Comparison of ENCODE assay signal across 22 cellular contexts in genomic region chr12:105368047-105368646, GRCh38. TPM values are rescaled to one million over a fixed set of nuclear protein-coding genes. Genes with fewer than 3 reads are reported as not detected.
DNase-seq lines count a peak whose midpoint lies in the region; ATAC-seq and TF ChIP-seq lines count a peak whose summit lies in the region.
"Had no signal": no experiment of that assay in that cellular context is flagged by ENCODE, and none has a peak within 500 bp of the region (broad histone marks: within the 10 kb centered on the region; RNA-seq: fewer than 3 reads in every experiment).

No MANE protein-coding gene starts in this region.

- peaks cover 6% of the 10 kb centered on the region for H3K36me3 Mint-ChIP-seq in natural killer cell
- peaks cover 11% of the 10 kb centered on the region for H3K36me3 Mint-ChIP-seq in natural killer cell treated with Interleukin-12 subunit alpha and Interleukin-12 subunit beta and Interleukin-15 and Interleukin-18, amount 100 ng/mL, for 72 hours
- H3K36me3 Mint-ChIP-seq in activated T-helper 2 cell treated with anti-CD3 and anti-CD28 coated beads, Interferon-gamma antibody, Interleukin-2, Interleukin-4, amounts not matched to agents 10 μg/mL and 5 μg/mL and 100 μg/mL, durations not matched to agents 14 hours and 24 hours and 36 hours (ENCODE audit: low read depth) = peaks cover 58% of the 10 kb centered on the region
- H3K36me3 Mint-ChIP-seq: IgD-negative memory B cell had no signal

- H3K27ac Mint-ChIP-seq in natural killer cell = peak overlapping the region; percentile 10 to 13
- no peak overlapping the region for H3K27ac Mint-ChIP-seq in natural killer cell treated with Interleukin-12 subunit alpha and Interleukin-12 subunit beta and Interleukin-15 and Interleukin-18, amount 100 ng/mL, for 72 hours
- H3K27ac Mint-ChIP-seq in activated T-helper 2 cell treated with anti-CD3 and anti-CD28 coated beads, Interferon-gamma antibody, Interleukin-2, Interleukin-4, amounts not matched to agents 10 μg/mL and 5 μg/mL and 100 μg/mL, durations not matched to agents 14 hours and 24 hours and 36 hours = peak overlapping the region; percentile 8
- H3K27ac Mint-ChIP-seq: IgD-negative memory B cell had no signal

- H3K27ac ChIP-seq in osteoblast (ENCODE audit: low read depth, low read length) = peak overlapping the region; percentile 21
- H3K27ac ChIP-seq: 22Rv1, C4-2B, SJSA1 had no signal

- H3K36me3 ChIP-seq in osteoblast (ENCODE audit: insufficient read depth, low read length) = peaks cover 28% of the 10 kb centered on the region

- H3K27me3 Mint-ChIP-seq in natural killer cell (ENCODE audit: low read depth in 2 of 2) = no peaks in the 10 kb centered on the region
- no peaks in the 10 kb centered on the region for H3K27me3 Mint-ChIP-seq in natural killer cell treated with Interleukin-12 subunit alpha and Interleukin-12 subunit beta and Interleukin-15 and Interleukin-18, amount 100 ng/mL, for 72 hours
- no peaks in the 10 kb centered on the region for H3K27me3 Mint-ChIP-seq in activated T-helper 2 cell treated with anti-CD3 and anti-CD28 coated beads, Interferon-gamma antibody, Interleukin-2, Interleukin-4, amounts not matched to agents 10 μg/mL and 5 μg/mL and 100 μg/mL, durations not matched to agents 14 hours and 24 hours and 36 hours (ENCODE audit: low read depth)
- H3K27me3 Mint-ChIP-seq: CD8-positive, alpha-beta memory T cell; IgD-negative memory B cell had no signal

- H3K79me2 ChIP-seq in osteoblast (ENCODE audit: insufficient read depth, low read length) = peaks cover 29% of the 10 kb centered on the region

- peaks cover under 1% of the 10 kb centered on the region for H4K20me1 ChIP-seq in osteoblast (ENCODE audit: insufficient read depth, low read length)

- no peak for DNase-seq in natural killer cell
- DNase-seq in natural killer cell treated with Interleukin-12 subunit alpha and Interleukin-12 subunit beta and Interleukin-15 and Interleukin-18, amount 100 ng/mL, for 72 hours (ENCODE audit: low spot score) = no peak
- no peak for DNase-seq in activated T-helper 2 cell treated with anti-CD3 and anti-CD28 coated beads, Interferon-gamma antibody, Interleukin-2, Interleukin-4, amounts not matched to agents 10 μg/mL and 5 μg/mL and 100 μg/mL, durations not matched to agents 14 hours and 24 hours and 36 hours (ENCODE audit: low spot score)
- DNase-seq in osteoblast (ENCODE audit: insufficient read length, low spot score, missing footprints) = no peak
- no peak for DNase-seq in NCI-H1105 treated with DMSO at 0.1 percent for 48 hours (lab: John Stamatoyannopoulos, UW)
- DNase-seq in activated naive CD4-positive, alpha-beta T cell treated with Interleukin-2 at 50 U/mL for 16 hours = no peak
- no peak for DNase-seq in NCI-H1092 (lab: John Stamatoyannopoulos, UW)
- DNase-seq: ACHN; CD8-positive, alpha-beta memory T cell; GDM1; Kasumi-1; NCI-H1417 treated with DMSO at 0.1 percent for 48 hours; NCI-H187 treated with DMSO at 0.1 percent for 48 hours; NCI-H2107; NCI-H446 treated with DMSO at 0.1 percent for 48 hours; NCI-H526 treated with DMSO at 0.1 percent for 48 hours had no signal

- H3K9me3 Mint-ChIP-seq in natural killer cell = no peaks in the 10 kb centered on the region
- no peaks in the 10 kb centered on the region for H3K9me3 Mint-ChIP-seq in natural killer cell treated with Interleukin-12 subunit alpha and Interleukin-12 subunit beta and Interleukin-15 and Interleukin-18, amount 100 ng/mL, for 72 hours
- no peaks in the 10 kb centered on the region for H3K9me3 Mint-ChIP-seq in activated T-helper 2 cell treated with anti-CD3 and anti-CD28 coated beads, Interferon-gamma antibody, Interleukin-2, Interleukin-4, amounts not matched to agents 10 μg/mL and 5 μg/mL and 100 μg/mL, durations not matched to agents 14 hours and 24 hours and 36 hours
- H3K9me3 Mint-ChIP-seq: CD8-positive, alpha-beta memory T cell; IgD-negative memory B cell had no signal

- intact Hi-C loops in natural killer cell (cut with micrococcal nuclease) = no loop called here
- intact Hi-C loops in activated T-helper 2 cell treated with anti-CD3 and anti-CD28 coated beads, Interferon-gamma antibody, Interleukin-2, Interleukin-4, amounts not matched to agents 10 μg/mL and 5 μg/mL and 100 μg/mL, durations not matched to agents 14 hours and 24 hours and 36 hours (cut with micrococcal nuclease) = no loop called here

- H2AFZ ChIP-seq in osteoblast (ENCODE audit: low read length) = no peak overlapping the region

- TF ChIP-seq CTCF in natural killer cell (IDR thresholded peaks at IDR 0.05) = no peak
- no peak for TF ChIP-seq CTCF in osteoblast (IDR thresholded peaks at IDR 0.05; ENCODE audit: extremely low read depth, low read depth, low read length)

- H3K4me1 Mint-ChIP-seq in natural killer cell = peaks cover 28 to 48% of the 10 kb centered on the region in 2 donors
- H3K4me1 Mint-ChIP-seq in natural killer cell treated with Interleukin-12 subunit alpha and Interleukin-12 subunit beta and Interleukin-15 and Interleukin-18, amount 100 ng/mL, for 72 hours (ENCODE audit: low read depth in 2 of 2) = peaks cover 5 to 7% of the 10 kb centered on the region in 2 donors
- peaks cover 38% of the 10 kb centered on the region for H3K4me1 Mint-ChIP-seq in activated T-helper 2 cell treated with anti-CD3 and anti-CD28 coated beads, Interferon-gamma antibody, Interleukin-2, Interleukin-4, amounts not matched to agents 10 μg/mL and 5 μg/mL and 100 μg/mL, durations not matched to agents 14 hours and 24 hours and 36 hours (ENCODE audit: low read depth)

- H3K9me3 ChIP-seq in osteoblast (ENCODE audit: low read depth, low read length) = no peaks in the 10 kb centered on the region
- H3K9me3 ChIP-seq: SJSA1 had no signal

- H3K4me1 ChIP-seq in osteoblast (ENCODE audit: insufficient read depth, low read length) = peaks cover 9% of the 10 kb centered on the region
- H3K4me1 ChIP-seq: SJSA1 had no signal

- no peak overlapping the region for H3K4me3 Mint-ChIP-seq in natural killer cell
- no peak overlapping the region for H3K4me3 Mint-ChIP-seq in natural killer cell treated with Interleukin-12 subunit alpha and Interleukin-12 subunit beta and Interleukin-15 and Interleukin-18, amount 100 ng/mL, for 72 hours
- H3K4me3 Mint-ChIP-seq in activated T-helper 2 cell treated with anti-CD3 and anti-CD28 coated beads, Interferon-gamma antibody, Interleukin-2, Interleukin-4, amounts not matched to agents 10 μg/mL and 5 μg/mL and 100 μg/mL, durations not matched to agents 14 hours and 24 hours and 36 hours (ENCODE audit: low read depth) = no peak overlapping the region
- H3K4me3 Mint-ChIP-seq: CD8-positive, alpha-beta memory T cell; IgD-negative memory B cell had no signal

- no peak overlapping the region for H3K4me3 ChIP-seq in osteoblast (ENCODE audit: insufficient read depth, low read length)
- H3K4me3 ChIP-seq: SJSA1 had no signal

- H3K27me3 ChIP-seq in osteoblast (ENCODE audit: insufficient read depth, low read length) = no peaks in the 10 kb centered on the region
- H3K27me3 ChIP-seq: SJSA1 had no signal

- no peak for ATAC-seq in natural killer cell
- no peak for ATAC-seq in natural killer cell treated with Interleukin-12 subunit alpha and Interleukin-12 subunit beta and Interleukin-15 and Interleukin-18, amount 100 ng/mL, for 72 hours
- no peak for ATAC-seq in HG02840 (IDR thresholded peaks at IDR 0.05; ENCODE audit: low FRiP score, unreplicated experiment)
- ATAC-seq: Right ventricle myocardium inferior had no signal

- H3K4me2 ChIP-seq in osteoblast (ENCODE audit: insufficient read depth, low read length) = no peak overlapping the region

RNA-seq across cellular contexts. Expression of gene C12orf75, which starts 37.7 kb away (rescaled TPM):
- 100 to 1,000 TPM; 121 to 131 (median 128) TPM for total RNA-seq in natural killer cell
- total RNA-seq in natural killer cell treated with Interleukin-12 subunit alpha and Interleukin-12 subunit beta and Interleukin-15 and Interleukin-18, amount 100 ng/mL, for 72 hours = 100 to 1,000 TPM in 1 of 2 donors, 10 to 100 TPM in 1; 65.5 to 159 TPM
- total RNA-seq in activated T-helper 2 cell treated with anti-CD3 and anti-CD28 coated beads, Interferon-gamma antibody, Interleukin-2, Interleukin-4, amounts not matched to agents 10 μg/mL and 5 μg/mL and 100 μg/mL, durations not matched to agents 14 hours and 24 hours and 36 hours = 246 and 252 TPM in 2 replicates
- total RNA-seq in osteoblast = 48.5 and 58.0 TPM in 2 replicates

Comparison
In these comparisons a context has a peak if more than half of its experiments do, and no peak if none do; other contexts are left out.
1. H3K27ac Mint-ChIP-seq: peak in natural killer cell (2 of 2) and activated T-helper 2 cell treated with anti-CD3 and anti-CD28 coated beads, Interferon-gamma antibody, Interleukin-2, Interleukin-4, amounts not matched to agents 10 μg/mL and 5 μg/mL and 100 μg/mL, durations not matched to agents 14 hours and 24 hours and 36 hours (single experiment); none in natural killer cell treated with Interleukin-12 subunit alpha and Interleukin-12 subunit beta and Interleukin-15 and Interleukin-18, amount 100 ng/mL, for 72 hours (0 of 2).